In genomic region chr6:82954351-82954750, GRCh38 we compare ENCODE assay signal across 16 cellular contexts.
A peak's percentile ranks its signal among the peaks of the same experiment; 100 is the strongest.
DNase-seq lines count a peak whose midpoint lies in the region; ATAC-seq and TF ChIP-seq lines count a peak whose summit lies in the region.
"Had no signal": no experiment of that assay in that cellular context is flagged by ENCODE, and none has a peak within 500 bp of the region (broad histone marks: within the 10 kb centered on the region; RNA-seq: fewer than 3 reads in every experiment).

No MANE protein-coding gene starts in this region.

- H3K4me1 ChIP-seq in DOHH2 (ENCODE audit: control insufficient read depth, low read length) = peaks cover 59% of the 10 kb centered on the region
- H3K4me1 ChIP-seq in OCI-LY7 (ENCODE audit: insufficient read depth, low read length, poor library complexity, severe bottlenecking) = peaks cover 33% of the 10 kb centered on the region
- peaks cover 12% of the 10 kb centered on the region for H3K4me1 ChIP-seq in mesenchymal stem cell (ENCODE audit: control insufficient read depth, insufficient read depth, low read depth, low read length)
- H3K4me1 ChIP-seq in sigmoid colon = peaks cover 0 to 19% (median 3%) of the 10 kb centered on the region in 4 donors

- CTCF ChIA-PET in OCI-LY7 (lab: Charles Lee; ENCODE audit: unreplicated experiment) = no interaction called here

- H3K36me3 ChIP-seq in DOHH2 (ENCODE audit: control insufficient read depth, low read length) = peaks cover 37% of the 10 kb centered on the region
- H3K36me3 ChIP-seq in OCI-LY7 (ENCODE audit: insufficient read depth, low read length) = peaks cover 20% of the 10 kb centered on the region
- H3K36me3 ChIP-seq in brain microvascular endothelial cell (replicated peaks) = no peaks in the 10 kb centered on the region
- H3K36me3 ChIP-seq in mesenchymal stem cell (ENCODE audit: control insufficient read depth in 1 of 2, insufficient read depth in 2 of 2, low read depth in 1 of 2, low read length in 2 of 2) = peaks cover 0 to 3% of the 10 kb centered on the region in 2 experiments
- H3K36me3 ChIP-seq in sigmoid colon = no peaks in the 10 kb centered on the region

- in situ Hi-C loops in brain microvascular endothelial cell (cut with HindIII; ENCODE audit: low pct_ligation_motif_present, low sequenced_read_pairs) = no loop called here

- no peak for TF ChIP-seq EP300 in sigmoid colon (IDR thresholded peaks at IDR 0.05)

- H3K18ac ChIP-seq in mesenchymal stem cell (ENCODE audit: low read depth in 1 of 2, low read length in 2 of 2) = no peak overlapping the region

- no peak overlapping the region for H3K4ac ChIP-seq in mesenchymal stem cell (ENCODE audit: low read depth in 1 of 2, low read length in 2 of 2)

- no peak for TF ChIP-seq POLR2A in sigmoid colon (IDR thresholded peaks at IDR 0.05)

- no peak overlapping the region for H2BK15ac ChIP-seq in mesenchymal stem cell (ENCODE audit: low read depth, poor library complexity, severe bottlenecking)

- no peaks in the 10 kb centered on the region for H3K9me2 ChIP-seq in DOHH2 (replicated peaks; ENCODE audit: control insufficient read depth, low read length)
- no peaks in the 10 kb centered on the region for H3K9me2 ChIP-seq in OCI-LY7 (ENCODE audit: insufficient read depth, low read length)

- no peak overlapping the region for H2BK120ac ChIP-seq in mesenchymal stem cell (ENCODE audit: low read depth, low read length)

- H4K8ac ChIP-seq in mesenchymal stem cell (ENCODE audit: low read length) = no peak overlapping the region

- DNase-seq in OCI-LY7 (ENCODE audit: low spot score) (no peak), brain microvascular endothelial cell (no peak), mesenchymal stem cell (no peak), DMS153 treated with DMSO at 0.1 percent for 48 hours (lab: John Stamatoyannopoulos, UW; ENCODE audit: unreplicated experiment) (no peak), type B pancreatic cell (ENCODE audit: extremely low spot score, unreplicated experiment) (no peak), sigmoid colon (no peak)
- DNase-seq: Calu3, DMS79, NCI-H1417, NCI-H2029, NCI-H2171 treated with DMSO at 0.1 percent for 48 hours, NCI-H510A had no signal

- H3F3A ChIP-seq in DOHH2 (ENCODE audit: control insufficient read depth, insufficient read depth) = peaks cover 13% of the 10 kb centered on the region

- POLR2A ChIA-PET in OCI-LY7 (lab: Charles Lee) = interaction anchor here (0.7 to 1.7 kb wide), 2 partner anchors 10 to 19 kb away, joined by 3 to 4 read pairs; no protein-coding TSS in a partner anchor

- no CpG with 5 or more reads among the region's 2 CpGs for WGBS in mesenchymal stem cell
- 93 to 96% methylated on average over 2 of the region's 2 CpGs for WGBS in sigmoid colon, 2 donors

- H2AFZ ChIP-seq in OCI-LY7 (ENCODE audit: low read length) = no peak overlapping the region
- no peak overlapping the region for H2AFZ ChIP-seq in mesenchymal stem cell (ENCODE audit: low read depth, low read length)

- no peaks in the 10 kb centered on the region for H3K9me3 Mint-ChIP-seq in type B pancreatic cell

- peak overlapping the region; percentile 85 for H3K27ac ChIP-seq in DOHH2 (ENCODE audit: low read depth, low read length)
- H3K27ac ChIP-seq in OCI-LY7 (ENCODE audit: low read depth, low read length, poor library complexity, severe bottlenecking) = peak overlapping the region; percentile 43
- H3K27ac ChIP-seq in brain microvascular endothelial cell = peak overlapping the region; percentile 71
- peak overlapping the region; percentile 97 for H3K27ac ChIP-seq in mesenchymal stem cell (ENCODE audit: low read length, poor library complexity, severe bottlenecking)
- H3K27ac ChIP-seq in sigmoid colon = no peak overlapping the region

- H4K20me1 ChIP-seq in DOHH2 (ENCODE audit: control insufficient read depth, insufficient read depth, low read depth, low read length) (no peaks in the 10 kb centered on the region), OCI-LY7 (ENCODE audit: insufficient read depth, low read length) (no peaks in the 10 kb centered on the region)

- H2AK5ac ChIP-seq in mesenchymal stem cell (ENCODE audit: low read length, severe bottlenecking) = no peak overlapping the region

- no TSS peak for BruUV-seq in OCI-LY7 (replicated peaks; lab: Mats Ljungman, UMichigan)

- no peaks in the 10 kb centered on the region for H3K9me3 ChIP-seq in DOHH2 (ENCODE audit: control insufficient read depth, insufficient read depth, low read length)
- H3K9me3 ChIP-seq in OCI-LY7 (ENCODE audit: low read length) = no peaks in the 10 kb centered on the region
- H3K9me3 ChIP-seq in mesenchymal stem cell (ENCODE audit: control insufficient read depth, low read length) = no peaks in the 10 kb centered on the region
- no peaks in the 10 kb centered on the region for H3K9me3 ChIP-seq in sigmoid colon

- H3K23ac ChIP-seq in mesenchymal stem cell (ENCODE audit: low read length in 2 of 2) = no peak overlapping the region

- H3K4me1 Mint-ChIP-seq in type B pancreatic cell (ENCODE audit: unreplicated experiment) = peaks cover 3% of the 10 kb centered on the region
- H3K4me1 Mint-ChIP-seq: CD14-positive monocyte had no signal

- no peak overlapping the region for H3K4me3 Mint-ChIP-seq in type B pancreatic cell
- H3K4me3 Mint-ChIP-seq: CD14-positive monocyte had no signal

- no peak overlapping the region for H3K27ac Mint-ChIP-seq in type B pancreatic cell
- H3K27ac Mint-ChIP-seq: CD14-positive monocyte had no signal

- H3K79me2 ChIP-seq in DOHH2 (ENCODE audit: control insufficient read depth, low read length) (peaks cover 42% of the 10 kb centered on the region), OCI-LY7 (ENCODE audit: insufficient read depth, low read depth, low read length) (no peaks in the 10 kb centered on the region)

- no peak overlapping the region for H2BK12ac ChIP-seq in mesenchymal stem cell (ENCODE audit: low read length in 2 of 2)

- peaks cover 24% of the 10 kb centered on the region for H3K36me3 Mint-ChIP-seq in type B pancreatic cell

- peak overlapping the region; percentile 36 for H3K9ac ChIP-seq in mesenchymal stem cell (ENCODE audit: low read length)

- no peak overlapping the region for H3K14ac ChIP-seq in mesenchymal stem cell (ENCODE audit: low read length in 2 of 2)

- intact Hi-C loops in OCI-LY7 (cut with micrococcal nuclease; ENCODE audit: unreplicated experiment) (no loop called here), sigmoid colon (cut with DNase I) (no loop called here)

- H3K4me3 ChIP-seq in DOHH2 (ENCODE audit: low read length) = peak overlapping the region; percentile 65
- H3K4me3 ChIP-seq in OCI-LY7 (ENCODE audit: low read depth, low read length, poor library complexity, severe bottlenecking) = no peak overlapping the region
- no peak overlapping the region for H3K4me3 ChIP-seq in brain microvascular endothelial cell (ENCODE audit: low read depth, low read length)
- H3K4me3 ChIP-seq in mesenchymal stem cell (ENCODE audit: insufficient read depth in 1 of 2, low read depth in 1 of 2, low read length in 2 of 2) = no peak overlapping the region
- no peak overlapping the region for H3K4me3 ChIP-seq in sigmoid colon

- no peak for ATAC-seq in GM21825 (IDR thresholded peaks at IDR 0.05; ENCODE audit: unreplicated experiment)
- ATAC-seq: HepG2 had no signal

- no peaks in the 10 kb centered on the region for H3K27me3 Mint-ChIP-seq in type B pancreatic cell

- peak overlapping the region; percentile 70 for H3K4me2 ChIP-seq in DOHH2 (ENCODE audit: low read length)
- H3K4me2 ChIP-seq in OCI-LY7 (ENCODE audit: low read length) = peak overlapping the region; percentile 49
- no peak overlapping the region for H3K4me2 ChIP-seq in mesenchymal stem cell (ENCODE audit: low read length, poor library complexity, severe bottlenecking)

- no peaks in the 10 kb centered on the region for H3K27me3 ChIP-seq in DOHH2 (ENCODE audit: control insufficient read depth, low read length)
- H3K27me3 ChIP-seq in brain microvascular endothelial cell (replicated peaks) = no peaks in the 10 kb centered on the region
- no peaks in the 10 kb centered on the region for H3K27me3 ChIP-seq in mesenchymal stem cell (ENCODE audit: control insufficient read depth in 1 of 2, insufficient read depth in 1 of 2, low read length in 2 of 2)
- no peaks in the 10 kb centered on the region for H3K27me3 ChIP-seq in sigmoid colon

- H2BK5ac ChIP-seq in mesenchymal stem cell (ENCODE audit: low read depth, low read length, poor library complexity, severe bottlenecking) = peak overlapping the region; percentile 1

- H3K79me1 ChIP-seq in mesenchymal stem cell (replicated peaks; ENCODE audit: low read length, poor library complexity, severe bottlenecking) = peaks cover 4% of the 10 kb centered on the region

- TF ChIP-seq CTCF in DOHH2 (IDR thresholded peaks at IDR 0.05; ENCODE audit: low read depth, low read length, poor library complexity, severe bottlenecking) (no peak), OCI-LY7 (conservative IDR thresholded peaks at IDR 0.05; ENCODE audit: low read length) (no peak), brain microvascular endothelial cell (IDR thresholded peaks at IDR 0.05; ENCODE audit: low read depth, low read length, missing control alignments) (no peak), type B pancreatic cell (conservative IDR thresholded peaks at IDR 0.05) (no peak), sigmoid colon (IDR thresholded peaks at IDR 0.05) (no peak)

- H4K91ac ChIP-seq in mesenchymal stem cell (ENCODE audit: low read length) = no peak overlapping the region

Comparison
In these comparisons a context has a peak if more than half of its experiments do, and no peak if none do; other contexts are left out.
1. H3K27ac ChIP-seq: peak in DOHH2 (single experiment), OCI-LY7 (single experiment), brain microvascular endothelial cell (single experiment) and mesenchymal stem cell (single experiment); none in sigmoid colon (0 of 4).